In the genomic region with DNA sequence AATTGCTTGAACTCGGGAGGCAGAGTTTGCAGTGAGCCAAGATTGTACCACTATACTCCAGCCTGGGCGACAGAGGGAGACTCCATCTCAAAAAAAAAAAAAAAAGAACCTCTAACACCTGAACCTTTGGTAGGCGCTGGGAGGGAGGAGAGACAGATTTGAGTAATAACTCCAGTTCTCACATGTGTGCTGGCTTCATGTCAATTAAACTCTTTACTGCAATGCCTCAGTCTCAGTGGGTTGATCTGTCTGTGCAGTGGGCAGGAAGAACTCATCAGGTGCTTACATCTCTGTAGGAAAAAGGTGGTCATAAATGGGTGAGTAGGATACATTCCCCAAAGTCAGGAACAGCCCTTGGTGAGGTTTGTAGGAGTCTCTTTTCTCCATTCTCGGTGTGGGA, we compare ENCODE assay signal across 27 cellular contexts.
"Had no signal": no experiment of that assay in that cellular context is flagged by ENCODE, and none has a peak within 500 bp of the region (broad histone marks: within the 10 kb centered on the region; RNA-seq: fewer than 3 reads in every experiment).

No MANE protein-coding gene starts in this region.

- FAIRE-seq: kidney, urothelium cell line had no signal

- H3K9me3 ChIP-seq: colonic mucosa, esophagus muscularis mucosa, gastroesophageal sphincter, heart left ventricle, prostate gland, right atrium auricular region, thoracic aorta, tibial nerve, upper lobe of left lung had no signal

- DNase-seq: colonic mucosa; dermis blood vessel endothelial cell; effector memory CD4-positive, alpha-beta T cell; foreskin keratinocyte; heart left ventricle; kidney; mesendoderm; midbrain; naive thymus-derived CD4-positive, alpha-beta T cell; nephron progenitor cell; nucleus accumbens; stimulated activated CD4-positive, alpha-beta T cell treated with anti-CD3 and anti-CD28 coated beads, Interleukin-2, amount 100 ng/mL, for 24 hours; stimulated activated CD4-positive, alpha-beta T cell treated with anti-CD3 and anti-CD28 coated beads, Interleukin-4, amount 100 ng/mL, for 24 hours; stimulated activated naive CD4-positive, alpha-beta T cell treated with Interleukin-2 at 50 U/mL for 16 hours; upper lobe of left lung had no signal

- H3K27me3 ChIP-seq: colonic mucosa, esophagus muscularis mucosa, gastroesophageal sphincter, hepatocyte, right atrium auricular region, tibial nerve, upper lobe of left lung had no signal

- ATAC-seq: foreskin keratinocyte; gastroesophageal sphincter; heart left ventricle; left lobe of liver; naive thymus-derived CD4-positive, alpha-beta T cell; sciatic nerve; stimulated activated effector memory CD8-positive, alpha-beta T cell treated with anti-CD3 and anti-CD28 coated beads, Interleukin-12 subunit alpha, Interleukin-12 subunit beta, amount 100 ng/mL, for 72 hours had no signal

- H3K79me2 ChIP-seq: hepatocyte had no signal

- H2AFZ ChIP-seq: hepatocyte had no signal

- H3K4me2 ChIP-seq: hepatocyte had no signal

- H3K4me3 Mint-ChIP-seq: naive thymus-derived CD4-positive, alpha-beta T cell; nephron progenitor cell; stimulated activated effector memory CD8-positive, alpha-beta T cell treated with anti-CD3 and anti-CD28 coated beads, Interleukin-12 subunit alpha, Interleukin-12 subunit beta, amount 100 ng/mL, for 72 hours had no signal

- H3K36me3 ChIP-seq: colonic mucosa, esophagus muscularis mucosa, gastroesophageal sphincter, heart left ventricle, prostate gland, right atrium auricular region, thoracic aorta, tibial nerve, upper lobe of left lung had no signal

- H3K9me3 Mint-ChIP-seq: stimulated activated effector memory CD8-positive, alpha-beta T cell treated with anti-CD3 and anti-CD28 coated beads, Interleukin-12 subunit alpha, Interleukin-12 subunit beta, amount 100 ng/mL, for 72 hours had no signal

- H3K36me3 Mint-ChIP-seq: stimulated activated effector memory CD8-positive, alpha-beta T cell treated with anti-CD3 and anti-CD28 coated beads, Interleukin-12 subunit alpha, Interleukin-12 subunit beta, amount 100 ng/mL, for 72 hours had no signal

- H3K4me1 Mint-ChIP-seq: stimulated activated effector memory CD8-positive, alpha-beta T cell treated with anti-CD3 and anti-CD28 coated beads, Interleukin-12 subunit alpha, Interleukin-12 subunit beta, amount 100 ng/mL, for 72 hours had no signal

- H3K27ac Mint-ChIP-seq: nephron progenitor cell; stimulated activated effector memory CD8-positive, alpha-beta T cell treated with anti-CD3 and anti-CD28 coated beads, Interleukin-12 subunit alpha, Interleukin-12 subunit beta, amount 100 ng/mL, for 72 hours had no signal

- H3K4me3 ChIP-seq: colonic mucosa, esophagus muscularis mucosa, gastroesophageal sphincter, heart left ventricle, hepatocyte, lung, prostate gland, right atrium auricular region, thoracic aorta, tibial nerve, upper lobe of left lung had no signal

- H3K27ac ChIP-seq: colonic mucosa, esophagus muscularis mucosa, foreskin keratinocyte, gastroesophageal sphincter, heart left ventricle, hepatocyte, prostate gland, right atrium auricular region, thoracic aorta, tibial nerve, upper lobe of left lung had no signal

- H3K4me1 ChIP-seq: colonic mucosa, foreskin keratinocyte, prostate gland, right atrium auricular region, upper lobe of left lung had no signal
